8 cellular contexts compared by ENCODE assay signal in the genomic region with DNA sequence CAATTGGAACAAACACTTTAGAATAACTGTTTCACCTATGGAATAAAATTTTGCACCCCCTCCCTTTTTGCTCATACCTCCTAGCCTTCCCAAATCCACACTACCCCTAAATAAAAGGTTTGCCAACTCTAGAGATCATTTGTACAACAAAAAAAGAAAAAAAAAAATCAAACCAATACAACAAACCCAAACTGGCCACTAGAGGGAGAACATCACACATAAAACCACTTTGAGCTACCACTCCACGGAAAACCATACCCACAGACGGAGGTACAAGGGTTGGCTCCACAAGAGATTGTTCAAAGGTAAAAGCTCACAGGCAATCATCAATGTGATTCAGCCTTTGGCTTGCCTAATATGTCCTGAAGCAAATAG. TPM values are rescaled to one million over a fixed set of nuclear protein-coding genes. Genes with fewer than 3 reads are reported as not detected.
A peak's percentile ranks its signal among the peaks of the same experiment; 100 is the strongest.
DNase-seq lines count a peak whose midpoint lies in the region; ATAC-seq and TF ChIP-seq lines count a peak whose summit lies in the region.

No MANE protein-coding gene starts in this region.

- no peak overlapping the region for H3K4me3 ChIP-seq in epithelial cell of esophagus (ENCODE audit: low read length)
- peak overlapping the region; percentile 4 to 37 for H3K4me3 ChIP-seq in testis

- intact Hi-C loops in activated CD4-positive, alpha-beta memory T cell treated with anti-CD3 and anti-CD28 coated beads for 36 hours (cut with micrococcal nuclease) = loop anchor here (1.0 to 5.0 kb wide), 12 partner anchors 37 to 707 kb away; a partner anchor contains a TSS
- intact Hi-C loops in testis (cut with DNase I; ENCODE audit: low total_unique reads) = loop anchor here (10.0 kb wide), 1 partner anchor 284 kb away; no protein-coding TSS in a partner anchor

- no peak for TF ChIP-seq POLR2A in testis (IDR thresholded peaks at IDR 0.05)

- WGBS in testis, 2 donors = 14 to 19% methylated on average over 2 of the region's 2 CpGs

- TF ChIP-seq CTCF in epithelial cell of esophagus (IDR thresholded peaks at IDR 0.05; ENCODE audit: insufficient read depth, low read depth, low read length, missing control alignments) (peak; percentile 67), testis (IDR thresholded peaks at IDR 0.05) (peak; percentile 78 to 88 (median 78))

- H3K9me3 ChIP-seq in testis = no peaks in the 10 kb centered on the region

- H3K4me3 Mint-ChIP-seq in activated CD4-positive, alpha-beta memory T cell treated with anti-CD3 and anti-CD28 coated beads for 36 hours = peak overlapping the region; percentile 45
- H3K4me3 Mint-ChIP-seq in naive B cell = peak overlapping the region in 7 of 8 donors; percentile 3 to 67 (median 17)

- ATAC-seq in GM19043 (IDR thresholded peaks at IDR 0.05; ENCODE audit: low read depth, unreplicated experiment) (peak; percentile 92), HG03342 (IDR thresholded peaks at IDR 0.05; ENCODE audit: unreplicated experiment) (peak; percentile 91), naive B cell (ENCODE audit: low read depth in 2 of 2) (peak; percentile 71 to 89)

- H3K27ac ChIP-seq in testis = peak overlapping the region; percentile 2 to 75

- no peaks in the 10 kb centered on the region for H3K9me3 Mint-ChIP-seq in activated CD4-positive, alpha-beta memory T cell treated with anti-CD3 and anti-CD28 coated beads for 36 hours
- H3K9me3 Mint-ChIP-seq in naive B cell = peaks cover 0 to 2% (median 0%) of the 10 kb centered on the region in 7 donors

- no peaks in the 10 kb centered on the region for H3K27me3 Mint-ChIP-seq in activated CD4-positive, alpha-beta memory T cell treated with anti-CD3 and anti-CD28 coated beads for 36 hours
- no peaks in the 10 kb centered on the region for H3K27me3 Mint-ChIP-seq in naive B cell

- H3K36me3 Mint-ChIP-seq in activated CD4-positive, alpha-beta memory T cell treated with anti-CD3 and anti-CD28 coated beads for 36 hours = peaks cover 1% of the 10 kb centered on the region
- no peaks in the 10 kb centered on the region for H3K36me3 Mint-ChIP-seq in naive B cell

- H3K36me3 ChIP-seq in testis (ENCODE audit: low read depth, missing control alignments) = no peaks in the 10 kb centered on the region

- DNase-seq in CD1c-positive myeloid dendritic cell (ENCODE audit: extremely low spot score) = peak; percentile 78
- peak; percentile 32 for DNase-seq in NCI-H526 treated with DMSO at 0.1 percent for 48 hours (lab: John Stamatoyannopoulos, UW)
- peak; percentile 53 for DNase-seq in activated CD4-positive, alpha-beta memory T cell treated with anti-CD3 and anti-CD28 coated beads for 36 hours
- peak; percentile 67 for DNase-seq in epithelial cell of esophagus (ENCODE audit: low read depth)
- peak; percentile 51 for DNase-seq in naive B cell
- peak; percentile 77 for DNase-seq in testis

- H3K27ac Mint-ChIP-seq in activated CD4-positive, alpha-beta memory T cell treated with anti-CD3 and anti-CD28 coated beads for 36 hours = peak overlapping the region; percentile 92
- no peak overlapping the region for H3K27ac Mint-ChIP-seq in naive B cell

- POLR2A ChIA-PET in activated CD4-positive, alpha-beta memory T cell treated with anti-CD3 and anti-CD28 coated beads for 36 hours (lab: Charles Lee) = interaction anchor here (1.0 to 1.9 kb wide), 6 partner anchors 59 to 169 kb away, joined by 3 to 20 read pairs (median 4); a partner anchor contains a TSS

- CTCF ChIA-PET in activated CD4-positive, alpha-beta memory T cell treated with anti-CD3 and anti-CD28 coated beads for 36 hours (lab: Charles Lee) = interaction anchor here (0.6 to 4.5 kb wide), 53 partner anchors 8 to 628 kb away, joined by 3 to 131 read pairs (median 5); a partner anchor contains a TSS

- no peaks in the 10 kb centered on the region for H3K27me3 ChIP-seq in testis

- H3K4me1 ChIP-seq in testis = no peaks in the 10 kb centered on the region

- H3K4me1 Mint-ChIP-seq in activated CD4-positive, alpha-beta memory T cell treated with anti-CD3 and anti-CD28 coated beads for 36 hours (ENCODE audit: low read depth) = peaks cover 21% of the 10 kb centered on the region
- H3K4me1 Mint-ChIP-seq in naive B cell = peaks cover 6 to 10% (median 7%) of the 10 kb centered on the region in 3 donors

RNA-seq across cellular contexts. Expression of a gene that starts 47.6 kb away (rescaled TPM):
- 10 to 100 TPM; 11.7 to 13.8 TPM for total RNA-seq in activated CD4-positive, alpha-beta memory T cell treated with anti-CD3 and anti-CD28 coated beads for 36 hours
- polyA plus RNA-seq in naive B cell (ENCODE audit: low read depth in 6 of 6) = 10 to 100 TPM in 1 of 6 donors, 1 to 10 TPM in 4, not detected in 1; 7.4 to 11.1 (median 8.3) TPM
- 10 to 100 TPM; 31.0 to 36.9 TPM for total RNA-seq in testis
- polyA plus RNA-seq in testis (ENCODE audit: insufficient read depth, low read depth, low replicate concordance) = 19.3 TPM
